ENCODE assay signal across 8 cellular contexts in genomic region chr17:49575524-49576120, GRCh38. TPM values are rescaled to one million over a fixed set of nuclear protein-coding genes. Genes with fewer than 3 reads are reported as not detected.
DNase-seq lines count a peak whose midpoint lies in the region; ATAC-seq and TF ChIP-seq lines count a peak whose summit lies in the region.

TSS of gene NXPH3 (plus strand) at chr17:49575871. CDS start at chr17:49576220, 349 bp downstream.

- peak within 1 kb of the TSS; percentile 48 for H3K4me3 ChIP-seq in HAP-1
- H3K4me3 ChIP-seq in aorta (ENCODE audit: low read length in 2 of 2) = peak within 1 kb of the TSS; percentile 76 to 92

- TF ChIP-seq CTCF in AG09319 (IDR thresholded peaks at IDR 0.05; ENCODE audit: low read depth, low read length) (peak; percentile 20; the same call in 1 of the 2 replicates), RWPE1 (conservative IDR thresholded peaks at IDR 0.05; ENCODE audit: low read depth) (peak; percentile 92)

- ATAC-seq in Right ventricle myocardium inferior (peak; percentile 66), aorta (ENCODE audit: low FRiP score) (peak; percentile 72), HG03045 (IDR thresholded peaks at IDR 0.05; ENCODE audit: unreplicated experiment) (no peak)

- H3K27me3 ChIP-seq in HAP-1 (ENCODE audit: low read depth) = no peaks in the 10 kb centered on the region
- H3K27me3 ChIP-seq in aorta (ENCODE audit: control insufficient read depth in 1 of 2, insufficient read depth in 2 of 2, low read length in 1 of 2) = no peaks in the 10 kb centered on the region

- H3K4me1 ChIP-seq in HAP-1 (peaks cover 3% of the 10 kb centered on the region; the same call in 1 of the 2 replicates), aorta (ENCODE audit: control insufficient read depth in 1 of 2, insufficient read depth in 2 of 2, low read length in 2 of 2) (no peaks in the 10 kb centered on the region)

- in situ Hi-C loops in HAP-1 (cut with MboI; ENCODE audit: low sequenced_read_pairs) = loop anchor here (10.0 kb wide), 1 partner anchor 429 kb away; no protein-coding TSS in a partner anchor

- POLR2A ChIA-PET in RWPE1 (lab: Yijun Ruan, JAX; ENCODE audit: low non-redundant PET) = no interaction called here

- DNase-seq in AG09319 (ENCODE audit: extremely low read depth, low read depth) = no peak
- DNase-seq in HAP-1 (ENCODE audit: low spot score in 2 of 2) = peak; percentile 53 to 82
- DNase-seq in RWPE1 (ENCODE audit: low spot score) = peak; percentile 67
- peak; percentile 68 for DNase-seq in activated naive CD4-positive, alpha-beta T cell treated with Interleukin-2 at 50 U/mL for 16 hours
- DNase-seq in Right ventricle myocardium inferior (ENCODE audit: missing footprints) = peak; percentile 88
- DNase-seq in posterior vena cava (ENCODE audit: low spot score) = peak; percentile 90
- DNase-seq in aorta = peak; percentile 85 to 93

- CTCF ChIA-PET in RWPE1 (lab: Yijun Ruan, JAX) = interaction anchor here (0.6 to 2.8 kb wide), 20 partner anchors 15 to 1859 kb away, joined by 3 to 11 read pairs (median 4); partner anchors contain the start of genes KAT7 and SLC35B1

- H3K9me3 ChIP-seq in HAP-1 (no peaks in the 10 kb centered on the region), aorta (ENCODE audit: control insufficient read depth, low read length) (no peaks in the 10 kb centered on the region)

- intact Hi-C loops in Right ventricle myocardium inferior (cut with DNase I) = loop anchor here (5.0 kb wide), 1 partner anchor 42 kb away; no protein-coding TSS in a partner anchor
- intact Hi-C loops in posterior vena cava (cut with DNase I) = loop anchor here (5.0 to 10.0 kb wide), 2 partner anchors 37 to 59 kb away; no protein-coding TSS in a partner anchor
- intact Hi-C loops in aorta (cut with DNase I) = loop anchor here (5.0 kb wide), 3 partner anchors 42 to 102 kb away; partner anchors contain the start of gene SPOP (in 1 of the 2)

- 1% methylated on average over 77 to 78 of the region's 78 CpGs for WGBS in aorta, 2 donors

- H3K36me3 ChIP-seq in HAP-1 (replicated peaks) = no peaks in the 10 kb centered on the region
- peaks cover 0 to 3% of the 10 kb centered on the region in 2 donors for H3K36me3 ChIP-seq in aorta (ENCODE audit: control insufficient read depth in 1 of 2, insufficient read depth in 2 of 2, low read length in 1 of 2)

- H3K27ac ChIP-seq in RWPE1 (no peak within 1 kb of the TSS), aorta (ENCODE audit: low read depth in 1 of 2, low read length in 2 of 2) (peak within 1 kb of the TSS; percentile 62 to 92)

RNA-seq across cellular contexts. Expression of gene NXPH3, which starts in this region (rescaled TPM):
- 4.5 TPM for total RNA-seq in Right ventricle myocardium inferior
- 10 to 100 TPM; 34.8 to 57.1 TPM for total RNA-seq in posterior vena cava
- total RNA-seq in aorta = 10 to 100 TPM; 72.0 to 87.5 TPM
- polyA plus RNA-seq in aorta = 10 to 100 TPM; 40.4 to 59.1 TPM
